Comparison of ENCODE assay signal across 8 cellular contexts in genomic region chr19:584240-585001, GRCh38. TPM values are rescaled to one million over a fixed set of nuclear protein-coding genes. Genes with fewer than 3 reads are reported as not detected.
DNase-seq lines count a peak whose midpoint lies in the region; ATAC-seq and TF ChIP-seq lines count a peak whose summit lies in the region.

No MANE protein-coding gene starts in this region.

- peak overlapping the region; percentile 17; the same call in 1 of the 2 replicates for H3K4me2 ChIP-seq in BLaER1

- ATAC-seq in HG02623 (IDR thresholded peaks at IDR 0.05; ENCODE audit: unreplicated experiment): no peak

- H3K27me3 ChIP-seq in BLaER1: peaks cover 19% of the 10 kb centered on the region
- H3K27me3 ChIP-seq in brain microvascular endothelial cell (replicated peaks): no peaks in the 10 kb centered on the region
- H3K27me3 ChIP-seq in kidney epithelial cell (ENCODE audit: control insufficient read depth, insufficient read depth, low read length): peaks cover 16% of the 10 kb centered on the region

- H3K27ac ChIP-seq in BLaER1 (no peak overlapping the region), brain microvascular endothelial cell (no peak overlapping the region)

- peak; percentile 95 for TF ChIP-seq CTCF in HFF-Myc (IDR thresholded peaks at IDR 0.05; ENCODE audit: low read depth, low read length, missing control alignments)
- peak; percentile 80 for TF ChIP-seq CTCF in brain microvascular endothelial cell (IDR thresholded peaks at IDR 0.05; ENCODE audit: low read depth, low read length, missing control alignments)
- peak; percentile 91 for TF ChIP-seq CTCF in kidney epithelial cell (IDR thresholded peaks at IDR 0.05; ENCODE audit: insufficient read depth, low read length, poor library complexity, severe bottlenecking)

- in situ Hi-C loops in brain microvascular endothelial cell (cut with HindIII; ENCODE audit: low pct_ligation_motif_present, low sequenced_read_pairs): no loop called here

- H3K4me3 ChIP-seq in BLaER1 (no peak overlapping the region), HFF-Myc (replicated peaks; ENCODE audit: low read depth, low read length) (no peak overlapping the region), brain microvascular endothelial cell (ENCODE audit: low read depth, low read length) (no peak overlapping the region), kidney epithelial cell (ENCODE audit: low read depth, low read length) (no peak overlapping the region)

- no peak overlapping the region for H3K9ac ChIP-seq in BLaER1

- DNase-seq in HFF-Myc (ENCODE audit: extremely low read depth, low read depth) (no peak), UCSD-AML1 (lab: John Stamatoyannopoulos, UW; ENCODE audit: unreplicated experiment) (peak; percentile 67), brain microvascular endothelial cell (no peak), kidney epithelial cell (ENCODE audit: low read depth) (no peak), NK-92 (lab: John Stamatoyannopoulos, UW; ENCODE audit: unreplicated experiment) (no peak)
- DNase-seq in stimulated activated CD8-positive, alpha-beta memory T cell treated with anti-CD3 and anti-CD28 coated beads, Interleukin-15, amount 100 ng/mL, for 24 hours (ENCODE audit: low read depth): peak; percentile 47

- peaks cover 32% of the 10 kb centered on the region for H3K4me1 ChIP-seq in BLaER1

- H3K9me3 ChIP-seq in BLaER1: no peaks in the 10 kb centered on the region

- peaks cover 46% of the 10 kb centered on the region for H3K36me3 ChIP-seq in BLaER1
- H3K36me3 ChIP-seq in brain microvascular endothelial cell (replicated peaks): peaks cover 24% of the 10 kb centered on the region
- peaks cover 5% of the 10 kb centered on the region for H3K36me3 ChIP-seq in kidney epithelial cell (ENCODE audit: control insufficient read depth, insufficient read depth, low read length)

- peaks cover 90% of the 10 kb centered on the region for H4K20me1 ChIP-seq in BLaER1

RNA-seq across cellular contexts. Expression of gene HCN2, which starts 5.3 kb away (rescaled TPM):
- 0.13 and 0.48 TPM in 2 replicates for total RNA-seq in kidney epithelial cell

RNA-seq across cellular contexts. Expression of gene BSG, which starts 12.0 kb away (rescaled TPM):
- total RNA-seq in kidney epithelial cell: 838 and 979 TPM in 2 replicates

RNA-seq across cellular contexts. Expression of gene GZMM, which starts 40.6 kb away (rescaled TPM):
- total RNA-seq in kidney epithelial cell: not detected in 2 replicates

RNA-seq across cellular contexts. Expression of gene POLRMT, which starts 48.9 kb away (rescaled TPM):
- total RNA-seq in kidney epithelial cell: 47.6 and 50.0 TPM in 2 replicates

RNA-seq across cellular contexts. Expression of gene CDC34, which starts 52.9 kb away (rescaled TPM):
- total RNA-seq in kidney epithelial cell: 168 and 194 TPM in 2 replicates

Comparison
In these comparisons a context has a peak if more than half of its experiments do, and no peak if none do; other contexts are left out.
1. DNase-seq: peak in UCSD-AML1 (single experiment) and stimulated activated CD8-positive, alpha-beta memory T cell treated with anti-CD3 and anti-CD28 coated beads, Interleukin-15, amount 100 ng/mL, for 24 hours (single experiment); none in HFF-Myc (single experiment), brain microvascular endothelial cell (single experiment), kidney epithelial cell (single experiment) and NK-92 (single experiment).
2. Peak in every context shown above with its lines, with median percentiles within 50 percentile points of each other: CTCF ChIP-seq.